10 cellular contexts compared by ENCODE assay signal in the genomic region with DNA sequence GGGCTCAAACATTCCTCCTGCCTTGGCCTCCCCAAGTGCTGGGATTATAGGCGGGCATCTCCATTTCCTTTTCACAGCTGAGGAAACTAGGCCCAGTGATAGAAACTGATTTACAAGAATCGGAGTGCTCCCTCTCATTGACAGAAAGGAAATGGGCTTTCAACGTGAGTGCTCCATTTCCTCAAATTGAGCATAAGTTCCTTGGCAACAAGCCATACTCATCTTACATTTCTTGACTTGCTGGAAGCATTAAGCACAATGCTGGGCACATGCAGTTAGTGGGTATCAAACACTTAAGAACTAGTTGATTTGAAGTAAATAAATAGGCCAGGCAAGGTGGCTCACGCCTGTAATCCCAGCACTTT. TPM values are rescaled to one million over a fixed set of nuclear protein-coding genes. Genes with fewer than 3 reads are reported as not detected.
A peak's percentile ranks its signal among the peaks of the same experiment; 100 is the strongest.
DNase-seq lines count a peak whose midpoint lies in the region; TF ChIP-seq lines count a peak whose summit lies in the region.
"Had no signal": no experiment of that assay in that cellular context is flagged by ENCODE, and none has a peak within 500 bp of the region (broad histone marks: within the 10 kb centered on the region; RNA-seq: fewer than 3 reads in every experiment).

No MANE protein-coding gene starts in this region.

- no peak for TF ChIP-seq EP300 in stomach (IDR thresholded peaks at IDR 0.05)

- CTCF ChIA-PET in HEK293 (lab: Yijun Ruan, JAX) = interaction anchor here (0.9 to 20.6 kb wide), 8 partner anchors 9 to 111 kb away, joined by 3 to 380 read pairs (median 4); partner anchors contain the start of gene PIM1

- POLR2A ChIA-PET in HEK293 (lab: Yijun Ruan, JAX) = interaction anchor here (1.9 to 4.0 kb wide), 2 partner anchors 42 to 109 kb away, joined by 6 to 18 read pairs; partner anchors contain the start of gene PIM1

- H3K4me3 ChIP-seq in HEK293 (ENCODE audit: low read depth, low read length) (no peak overlapping the region), SJSA1 (no peak overlapping the region), iPS-18a (ENCODE audit: low read length) (no peak overlapping the region), stomach (no peak overlapping the region)

- no peaks in the 10 kb centered on the region for H3K9me3 ChIP-seq in HEK293 (ENCODE audit: control insufficient read depth, insufficient read depth, low read depth, low read length)
- H3K9me3 ChIP-seq in SJSA1 (replicated peaks) = no peaks in the 10 kb centered on the region
- H3K9me3 ChIP-seq in iPS-18a (ENCODE audit: control insufficient read depth, low read depth, low read length) = no peaks in the 10 kb centered on the region
- H3K9me3 ChIP-seq in stomach = no peaks in the 10 kb centered on the region

- DNase-seq in SJSA1 (ENCODE audit: low read depth in 1 of 2, low spot score in 2 of 2) (no peak), stomach (no peak), NCI-H2171 (lab: John Stamatoyannopoulos, UW) (no peak), NCI-H524 treated with DMSO at 0.1 percent for 48 hours (lab: John Stamatoyannopoulos, UW) (no peak), glomerular visceral epithelial cell (ENCODE audit: extremely low spot score) (no peak)
- DNase-seq: activated CD8-positive, alpha-beta T cell treated with anti-CD3 and anti-CD28 coated beads, Interleukin-2, amount 10 ng/mL, durations not matched to agents 7 days and 5 days; NCI-H345; stimulated activated CD4-positive, alpha-beta T cell treated with anti-CD3 and anti-CD28 coated beads, Interleukin-12 subunit alpha, Interleukin-12 subunit beta, amount 100 ng/mL, for 4 hours had no signal

- H3K27ac ChIP-seq in HEK293 (ENCODE audit: extremely low read depth, low read depth, low read length) (peak overlapping the region; percentile 53; the same call in 1 of the 2 replicates), SJSA1 (peak overlapping the region; percentile 84), iPS-18a (ENCODE audit: low read length) (peak overlapping the region; percentile 93), stomach (peak overlapping the region; percentile 40 to 81 (median 77))

- H3K4me1 ChIP-seq in HEK293 (ENCODE audit: control insufficient read depth, insufficient read depth, low read length) (peaks cover 6% of the 10 kb centered on the region; the same call in 1 of the 2 replicates), SJSA1 (replicated peaks) (peaks cover 48% of the 10 kb centered on the region), iPS-18a (ENCODE audit: control insufficient read depth, low read depth, low read length) (peaks cover 18% of the 10 kb centered on the region), stomach (peaks cover 18 to 47% (median 25%) of the 10 kb centered on the region in 4 donors)

- 65 to 90% (median 76%) methylated on average over 4 of the region's 4 CpGs for WGBS in stomach, 5 donors

- H3K27me3 ChIP-seq in SJSA1 (replicated peaks) (no peaks in the 10 kb centered on the region), iPS-18a (ENCODE audit: control insufficient read depth, insufficient read depth, low read length) (no peaks in the 10 kb centered on the region), stomach (no peaks in the 10 kb centered on the region)

- no peaks in the 10 kb centered on the region for H3K36me3 ChIP-seq in HEK293 (ENCODE audit: control insufficient read depth in 2 of 2, insufficient read depth in 1 of 2, low read length in 2 of 2)
- H3K36me3 ChIP-seq in SJSA1 = no peaks in the 10 kb centered on the region
- H3K36me3 ChIP-seq in iPS-18a (ENCODE audit: control insufficient read depth, low read depth, low read length) = no peaks in the 10 kb centered on the region
- no peaks in the 10 kb centered on the region for H3K36me3 ChIP-seq in stomach

- TF ChIP-seq CTCF in HEK293 (tag by site-specific recombination; IDR thresholded peaks at IDR 0.05) (no peak), stomach (IDR thresholded peaks at IDR 0.05) (no peak)

- intact Hi-C loops in stomach (cut with DNase I; ENCODE audit: low total_unique reads) = no loop called here

- peak overlapping the region; percentile 66 for H3K9ac ChIP-seq in iPS-18a (ENCODE audit: low read length)

- TF ChIP-seq POLR2A in stomach (IDR thresholded peaks at IDR 0.05) = no peak

TF ChIP-seq in HEK293, 187 proteins besides CTCF, POLR2A, EP300 and RAD21:
- TF ChIP-seq ZNF26 (tag by site-specific recombination; IDR thresholded peaks at IDR 0.05) (no peak), ZNF768 (tag by site-specific recombination; IDR thresholded peaks at IDR 0.05) (no peak), HIC1 (tag by site-specific recombination; IDR thresholded peaks at IDR 0.05) (no peak), KLF8 (tag by site-specific recombination; IDR thresholded peaks at IDR 0.05) (no peak), KLF1 (tag by site-specific recombination; IDR thresholded peaks at IDR 0.05) (no peak)

RNA-seq across cellular contexts. Expression of gene FGD2, which starts 54.7 kb away (rescaled TPM):
- total RNA-seq in SJSA1 (2014; rRNA removed; shearing (Covaris generic)) = not detected in 2 replicates
- total RNA-seq in stomach = 10 to 100 TPM in 2 of 5 donors, 1 to 10 TPM in 3; 2.6 to 34.5 (median 7.3) TPM
- 1 to 10 TPM; 2.7 to 3.5 (median 3.1) TPM for polyA plus RNA-seq in stomach
